15 cellular contexts compared by ENCODE assay signal in the genomic region with DNA sequence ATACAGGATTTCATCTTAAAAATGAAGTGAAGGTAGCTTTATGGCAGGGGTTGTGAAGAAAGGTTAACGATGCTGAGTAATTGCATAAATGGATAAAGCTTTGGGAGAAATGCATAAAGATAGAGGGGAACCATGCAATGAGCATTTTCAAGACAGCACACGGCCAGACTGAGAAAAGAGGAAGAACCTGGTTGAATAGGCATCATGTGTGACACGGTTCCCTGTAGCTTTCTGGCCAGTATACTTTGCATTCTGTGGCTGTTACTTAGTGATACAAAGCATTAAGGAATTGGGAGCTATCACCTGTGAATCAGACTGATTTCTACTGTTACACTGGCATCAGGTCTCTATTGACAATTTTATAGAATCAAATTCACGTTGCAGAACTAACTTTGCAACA. TPM values are rescaled to one million over a fixed set of nuclear protein-coding genes. Genes with fewer than 3 reads are reported as not detected.
A peak's percentile ranks its signal among the peaks of the same experiment; 100 is the strongest.
DNase-seq lines count a peak whose midpoint lies in the region; ATAC-seq and TF ChIP-seq lines count a peak whose summit lies in the region.
"Had no signal": no experiment of that assay in that cellular context is flagged by ENCODE, and none has a peak within 500 bp of the region (broad histone marks: within the 10 kb centered on the region; RNA-seq: fewer than 3 reads in every experiment).

No MANE protein-coding gene starts in this region.

- peaks cover 11% of the 10 kb centered on the region for H3K4me1 ChIP-seq in OCI-LY3 (ENCODE audit: low read length)
- peaks cover 0 to 6% of the 10 kb centered on the region in 2 donors for H3K4me1 ChIP-seq in naive thymus-derived CD4-positive, alpha-beta T cell (ENCODE audit: control insufficient read depth in 2 of 2, insufficient read depth in 2 of 2, low read length in 2 of 2)
- H3K4me1 ChIP-seq in transverse colon, result peaks cover 0 to 7% (median 6%) of the 10 kb centered on the region in 4 donors
- H3K4me1 ChIP-seq in Caco-2, result no peaks in the 10 kb centered on the region

- no peak overlapping the region for H2AFZ ChIP-seq in OCI-LY3 (ENCODE audit: low read depth, low read length)

- peak overlapping the region; percentile 45 for H3K4me2 ChIP-seq in OCI-LY3 (ENCODE audit: low read length)

- BruUV-seq in Caco-2 (replicated peaks; lab: Mats Ljungman, UMichigan), result no TSS peak

- TF ChIP-seq EP300 in transverse colon (IDR thresholded peaks at IDR 0.05; ENCODE audit: low read depth), result no peak

- TF ChIP-seq CTCF in OCI-LY3 (IDR thresholded peaks at IDR 0.05; ENCODE audit: low read depth, low read length), result no peak
- TF ChIP-seq CTCF in transverse colon (IDR thresholded peaks at IDR 0.05), result no peak
- no peak for TF ChIP-seq CTCF in Caco-2 (IDR thresholded peaks at IDR 0.05; ENCODE audit: insufficient read depth in 1 of 2, low read depth in 1 of 2, low read length in 1 of 2, severe bottlenecking in 1 of 2, unreplicated experiment in 1 of 2)

- H4K20me1 ChIP-seq in OCI-LY3 (ENCODE audit: insufficient read depth, low read length), result peaks cover 4% of the 10 kb centered on the region; the same call in 1 of the 2 replicates

- WGBS in transverse colon (ENCODE audit: low coverage in 1 of 2), 2 donors, result 68 to 82% methylated on average over 3 to 4 of the region's 4 CpGs

- intact Hi-C loops in naive thymus-derived CD4-positive, alpha-beta T cell (cut with micrococcal nuclease), result no loop called here
- intact Hi-C loops in transverse colon (cut with DNase I; ENCODE audit: low total_unique reads) (no loop called here), Caco-2 (cut with micrococcal nuclease; ENCODE audit: unreplicated experiment) (no loop called here)

- H3K4me3 Mint-ChIP-seq in naive thymus-derived CD4-positive, alpha-beta T cell, result no peak overlapping the region
- H3K4me3 Mint-ChIP-seq in Caco-2 (ENCODE audit: unreplicated experiment), result no peak overlapping the region
- H3K4me3 Mint-ChIP-seq in activated T-cell treated with anti-CD3 and anti-CD28 coated beads, Interleukin-2, amount 50 U/mL, for 72 hours, result no peak overlapping the region

- POLR2A ChIA-PET in naive thymus-derived CD4-positive, alpha-beta T cell (lab: Charles Lee), result interaction anchor here (1.0 kb wide), 1 partner anchor 34 kb away, joined by 3 read pairs; no protein-coding TSS in a partner anchor
- POLR2A ChIA-PET in Caco-2 (lab: Charles Lee), result no interaction called here

- H3K27me3 ChIP-seq in OCI-LY3 (ENCODE audit: low read depth, low read length) (no peaks in the 10 kb centered on the region), transverse colon (no peaks in the 10 kb centered on the region), Caco-2 (replicated peaks; ENCODE audit: control insufficient read depth, insufficient read depth, low read length) (no peaks in the 10 kb centered on the region)
- H3K27me3 ChIP-seq in naive thymus-derived CD4-positive, alpha-beta T cell (ENCODE audit: control insufficient read depth in 2 of 2, insufficient read depth in 2 of 2, low read length in 2 of 2), result no peaks in the 10 kb centered on the region
- H3K27me3 ChIP-seq: adrenal gland had no signal

- H3K4me1 Mint-ChIP-seq in naive thymus-derived CD4-positive, alpha-beta T cell, result peaks cover 17 to 55% (median 52%) of the 10 kb centered on the region in 7 donors
- peaks cover 8% of the 10 kb centered on the region for H3K4me1 Mint-ChIP-seq in Caco-2 (ENCODE audit: low read depth, unreplicated experiment)
- peaks cover 28% of the 10 kb centered on the region for H3K4me1 Mint-ChIP-seq in activated T-cell treated with anti-CD3 and anti-CD28 coated beads, Interleukin-2, amount 50 U/mL, for 72 hours (ENCODE audit: low read depth)

- no peak for DNase-seq in naive thymus-derived CD4-positive, alpha-beta T cell
- DNase-seq in transverse colon (no peak), Caco-2 (no peak)
- no peak for DNase-seq in activated CD8-positive, alpha-beta memory T cell treated with anti-CD3 and anti-CD28 coated beads for 24 hours
- DNase-seq in activated T-cell treated with anti-CD3 and anti-CD28 coated beads, Interleukin-2, amount 50 U/mL, for 72 hours, result no peak
- DNase-seq: activated CD4-positive, CD25-positive, alpha-beta regulatory T cell treated with anti-CD3 and anti-CD28 coated beads, Interleukin-2, amount 50 U/mL, for 72 hours; activated T-cell treated with anti-CD3 and anti-CD28 coated beads, Interleukin-2, amount 50 U/mL, for 1 hour; adrenal gland; EL; NCI-H2081; NCI-H748 treated with DMSO at 0.1 percent for 48 hours; stimulated activated CD4-positive, alpha-beta T cell treated with anti-CD3 and anti-CD28 coated beads, Interleukin-2, amount 100 ng/mL, for 24 hours had no signal

- H3K27ac Mint-ChIP-seq in naive thymus-derived CD4-positive, alpha-beta T cell, result peak overlapping the region in 3 of 9 donors; percentile 3 to 29 (median 17)
- H3K27ac Mint-ChIP-seq in Caco-2 (ENCODE audit: unreplicated experiment), result no peak overlapping the region
- no peak overlapping the region for H3K27ac Mint-ChIP-seq in activated T-cell treated with anti-CD3 and anti-CD28 coated beads, Interleukin-2, amount 50 U/mL, for 72 hours

- peak; percentile 68 for ATAC-seq in GM18511 (IDR thresholded peaks at IDR 0.05; ENCODE audit: unreplicated experiment)
- peak; percentile 68 for ATAC-seq in HG03159 (IDR thresholded peaks at IDR 0.05; ENCODE audit: unreplicated experiment)
- peak; percentile 53 for ATAC-seq in naive thymus-derived CD4-positive, alpha-beta T cell
- no peak for ATAC-seq in activated T-cell treated with anti-CD3 and anti-CD28 coated beads, Interleukin-2, amount 50 U/mL, for 72 hours (replicated peaks in 1 of 2)

- in situ Hi-C loops in transverse colon (cut with MboI; ENCODE audit: low pct_ligation_motif_present in 1 of 4, low pct_unique_long_range_greater_than_20kb in 1 of 4, low sequenced_read_pairs in 3 of 4), result no loop called here

- 0 out of 2 replicates have a peak overlapping the region, but pooled peaks have one; percentile 7 for H3K27ac ChIP-seq in OCI-LY3 (ENCODE audit: low read length)
- no peak overlapping the region for H3K27ac ChIP-seq in naive thymus-derived CD4-positive, alpha-beta T cell (ENCODE audit: low read depth, low read length)
- H3K27ac ChIP-seq in transverse colon, result no peak overlapping the region
- H3K27ac ChIP-seq: adrenal gland had no signal

- peaks cover 0 to 9% (median 2%) of the 10 kb centered on the region in 11 donors for H3K9me3 Mint-ChIP-seq in naive thymus-derived CD4-positive, alpha-beta T cell
- H3K9me3 Mint-ChIP-seq in Caco-2 (ENCODE audit: unreplicated experiment), result no peaks in the 10 kb centered on the region
- H3K9me3 Mint-ChIP-seq in activated T-cell treated with anti-CD3 and anti-CD28 coated beads, Interleukin-2, amount 50 U/mL, for 72 hours, result peaks cover 3 to 7% of the 10 kb centered on the region in 2 donors

- no peak for TF ChIP-seq POLR2A in transverse colon (IDR thresholded peaks at IDR 0.05)

- CTCF ChIA-PET in naive thymus-derived CD4-positive, alpha-beta T cell (lab: Charles Lee), result interaction anchor here (0.5 kb wide), 1 partner anchor 40 kb away, joined by 3 read pairs; no protein-coding TSS in a partner anchor
- CTCF ChIA-PET in Caco-2 (lab: Charles Lee), result no interaction called here

- H3K36me3 ChIP-seq in OCI-LY3 (replicated peaks; ENCODE audit: low read depth, low read length), result no peaks in the 10 kb centered on the region
- no peaks in the 10 kb centered on the region for H3K36me3 ChIP-seq in naive thymus-derived CD4-positive, alpha-beta T cell (ENCODE audit: control insufficient read depth in 2 of 3, insufficient read depth in 3 of 3, low read length in 3 of 3)
- no peaks in the 10 kb centered on the region for H3K36me3 ChIP-seq in transverse colon
- no peaks in the 10 kb centered on the region; the same call in 1 of the 2 replicates for H3K36me3 ChIP-seq in Caco-2 (ENCODE audit: control insufficient read depth, insufficient read depth, low read length)
- H3K36me3 ChIP-seq: adrenal gland had no signal

- peaks cover 10% of the 10 kb centered on the region; the same call in 1 of the 2 replicates for H3K79me2 ChIP-seq in OCI-LY3 (ENCODE audit: low read length)

- H3K9ac ChIP-seq in OCI-LY3 (ENCODE audit: low read length), result no peak overlapping the region

- H3K36me3 Mint-ChIP-seq in naive thymus-derived CD4-positive, alpha-beta T cell, result peaks cover 6 to 54% (median 21%) of the 10 kb centered on the region in 5 donors
- no peaks in the 10 kb centered on the region for H3K36me3 Mint-ChIP-seq in Caco-2 (ENCODE audit: insufficient read depth, unreplicated experiment)
- H3K36me3 Mint-ChIP-seq in activated T-cell treated with anti-CD3 and anti-CD28 coated beads, Interleukin-2, amount 50 U/mL, for 72 hours (ENCODE audit: insufficient read depth in 2 of 2), result peaks cover 3 to 23% of the 10 kb centered on the region in 2 donors

- H3K27me3 Mint-ChIP-seq in naive thymus-derived CD4-positive, alpha-beta T cell, result no peaks in the 10 kb centered on the region
- no peaks in the 10 kb centered on the region for H3K27me3 Mint-ChIP-seq in Caco-2 (ENCODE audit: insufficient read depth, unreplicated experiment)
- no peaks in the 10 kb centered on the region for H3K27me3 Mint-ChIP-seq in activated T-cell treated with anti-CD3 and anti-CD28 coated beads, Interleukin-2, amount 50 U/mL, for 72 hours (ENCODE audit: low read depth)

- H3K4me3 ChIP-seq in OCI-LY3 (ENCODE audit: low read length), result no peak overlapping the region
- H3K4me3 ChIP-seq in naive thymus-derived CD4-positive, alpha-beta T cell (ENCODE audit: low read length), result no peak overlapping the region
- no peak overlapping the region for H3K4me3 ChIP-seq in transverse colon
- H3K4me3 ChIP-seq in Caco-2 (ENCODE audit: low read depth, low read length), result no peak overlapping the region
- H3K4me3 ChIP-seq: adrenal gland had no signal

- H3K9me3 ChIP-seq in OCI-LY3 (ENCODE audit: insufficient read depth, low read length), result no peaks in the 10 kb centered on the region
- no peaks in the 10 kb centered on the region for H3K9me3 ChIP-seq in naive thymus-derived CD4-positive, alpha-beta T cell (ENCODE audit: control insufficient read depth in 2 of 3, low read length in 3 of 3)
- peaks cover 0 to 2% of the 10 kb centered on the region in 2 donors for H3K9me3 ChIP-seq in transverse colon
- H3K9me3 ChIP-seq in Caco-2, result no peaks in the 10 kb centered on the region

RNA-seq across cellular contexts. Expression of a gene that starts 33.3 kb away (rescaled TPM):
- total RNA-seq in naive thymus-derived CD4-positive, alpha-beta T cell, result 10 to 100 TPM; 49.9 to 96.3 (median 61.6) TPM
- 10 to 100 TPM; 12.7 to 20.4 TPM for polyA plus RNA-seq in naive thymus-derived CD4-positive, alpha-beta T cell
- total RNA-seq in transverse colon, result 10 to 100 TPM; 32.2 to 60.6 (median 47.8) TPM
- total RNA-seq in Caco-2 (2022), result 37.0 and 37.4 TPM in 2 replicates
- total RNA-seq in activated T-cell treated with anti-CD3 and anti-CD28 coated beads, Interleukin-2, amount 50 U/mL, for 72 hours, result 10 to 100 TPM; 75.9 to 79.1 TPM

Comparison
In these comparisons a context has a peak if more than half of its experiments do, and no peak if none do; other contexts are left out.
1. ATAC-seq: peak in GM18511 (single experiment), HG03159 (single experiment) and naive thymus-derived CD4-positive, alpha-beta T cell (single experiment); none in activated T-cell treated with anti-CD3 and anti-CD28 coated beads, Interleukin-2, amount 50 U/mL, for 72 hours (0 of 2).